ENCODE assay signal across 9 cellular contexts in genomic region chr12:8226992-8227731, GRCh38. TPM values are rescaled to one million over a fixed set of nuclear protein-coding genes. Genes with fewer than 3 reads are reported as not detected.
DNase-seq lines count a peak whose midpoint lies in the region; ATAC-seq, FAIRE-seq and TF ChIP-seq lines count a peak whose summit lies in the region.
"Not testable (repeated sequence)": the region's sequence is repeated elsewhere in the genome, so short reads cannot be mapped to it uniquely, and the experiment has no call there.
"Had no signal": no experiment of that assay in that cellular context is flagged by ENCODE, and none has a peak within 500 bp of the region (broad histone marks: within the 10 kb centered on the region; RNA-seq: fewer than 3 reads in every experiment).

Gene FAM90A1 (minus strand): TSS chr12:8227618. CDS start chr12:8224832, 2,786 bp downstream.

- not testable (repeated sequence) for H3K9me3 Mint-ChIP-seq in activated T-cell treated with anti-CD3 and anti-CD28 coated beads, Interleukin-2, amount 50 U/mL, for 24 hours; immature natural killer cell

- not testable (repeated sequence) for H3K27me3 Mint-ChIP-seq in activated T-cell treated with anti-CD3 and anti-CD28 coated beads, Interleukin-2, amount 50 U/mL, for 24 hours; immature natural killer cell (ENCODE audit: low read depth in 3 of 3)

- H3K9ac ChIP-seq in colonic mucosa (ENCODE audit: low read depth in 2 of 2, low read length in 2 of 2), result not testable (repeated sequence)

- TF ChIP-seq POLR2A in Peyer's patch (IDR thresholded peaks at IDR 0.05); tibial nerve (IDR thresholded peaks at IDR 0.05): not testable (repeated sequence)

- not testable (repeated sequence) for H3K4me1 ChIP-seq in Peyer's patch, colonic mucosa, pancreas, tibial nerve

- intact Hi-C loops in colonic mucosa (cut with DNase I); pancreas (cut with DNase I): not testable (repeated sequence)

- 51 to 66% methylated on average over 22 of the region's 22 CpGs for WGBS in pancreas, 2 donors
- WGBS in tibial nerve, 2 donors, result 38 to 62% methylated on average over 21 to 22 of the region's 22 CpGs

- in situ Hi-C loops in KBM-7 (cut with MboI; ENCODE audit: low pct_unique_long_range_greater_than_20kb, low sequenced_read_pairs), result not testable (repeated sequence)

- H3K27ac ChIP-seq in Peyer's patch (peak within 1 kb of the TSS in 1 of 4 donors; percentile 31), pancreas (peak within 1 kb of the TSS in 3 of 4 donors; percentile 36 to 72 (median 70))
- H3K27ac ChIP-seq in colonic mucosa, tibial nerve: not testable (repeated sequence)

- not testable (repeated sequence) for TF ChIP-seq CTCF in Peyer's patch (IDR thresholded peaks at IDR 0.05); colonic mucosa (IDR thresholded peaks at IDR 0.05); pancreas (IDR thresholded peaks at IDR 0.05); tibial nerve (IDR thresholded peaks at IDR 0.05)

- not testable (repeated sequence) for ATAC-seq in pancreas

- H3K9me3 ChIP-seq in Peyer's patch, colonic mucosa, pancreas, tibial nerve: not testable (repeated sequence)

- H3K4me3 ChIP-seq in Peyer's patch (peak within 1 kb of the TSS; percentile 16 to 42 (median 29)), colonic mucosa (peak within 1 kb of the TSS; percentile 30), pancreas (peak within 1 kb of the TSS; percentile 5 to 41 (median 24)), tibial nerve (peak within 1 kb of the TSS in 3 of 4 donors; percentile 12 to 36 (median 28))

- DNase-seq in DMS153 (lab: John Stamatoyannopoulos, UW) (peak; percentile 32), KBM-7 (peak; percentile 75), Peyer's patch (peak in 1 of 3 donors; percentile 41), colonic mucosa (peak; percentile 71), immature natural killer cell (peak in 1 of 3 donors; percentile 19), pancreas (peak; percentile 72 to 88 (median 78))
- DNase-seq in activated T-cell treated with anti-CD3 and anti-CD28 coated beads, Interleukin-2, amount 50 U/mL, for 24 hours, result peak; percentile 62
- DNase-seq in tibial nerve (ENCODE audit: low spot score in 2 of 2), result not testable (repeated sequence)

- peak within 1 kb of the TSS; percentile 75 for H3K4me3 Mint-ChIP-seq in activated T-cell treated with anti-CD3 and anti-CD28 coated beads, Interleukin-2, amount 50 U/mL, for 24 hours
- H3K4me3 Mint-ChIP-seq in immature natural killer cell, result peak within 1 kb of the TSS in 4 of 5 donors; percentile 53 to 76 (median 66)

- H3K27me3 ChIP-seq in Peyer's patch, colonic mucosa, pancreas, tibial nerve: not testable (repeated sequence)

- FAIRE-seq in pancreas (lab: Jason Lieb, UNC), result not testable (repeated sequence)

- peak within 1 kb of the TSS; percentile 80 for H3K27ac Mint-ChIP-seq in activated T-cell treated with anti-CD3 and anti-CD28 coated beads, Interleukin-2, amount 50 U/mL, for 24 hours
- H3K27ac Mint-ChIP-seq in immature natural killer cell, result peak within 1 kb of the TSS in 1 of 6 donors; percentile 45

- peaks cover 17% of the 10 kb centered on the region for H3K4me1 Mint-ChIP-seq in activated T-cell treated with anti-CD3 and anti-CD28 coated beads, Interleukin-2, amount 50 U/mL, for 24 hours (ENCODE audit: low read depth)
- not testable (repeated sequence) for H3K4me1 Mint-ChIP-seq in immature natural killer cell

- H3K36me3 ChIP-seq in Peyer's patch, colonic mucosa, pancreas, tibial nerve: not testable (repeated sequence)

- not testable (repeated sequence) for H3K36me3 Mint-ChIP-seq in activated T-cell treated with anti-CD3 and anti-CD28 coated beads, Interleukin-2, amount 50 U/mL, for 24 hours (ENCODE audit: low read depth); immature natural killer cell

- not testable (repeated sequence) for TF ChIP-seq EP300 in tibial nerve (IDR thresholded peaks at IDR 0.05)

RNA-seq across cellular contexts. Expression of gene FAM90A1, which starts in this region (rescaled TPM):
- total RNA-seq in Peyer's patch (1 to 10 TPM in 1 of 4 donors, not detected in 3; 5.8 TPM), colonic mucosa (under 1 TPM in 1 of 2 donors, not detected in 1; 0.42 TPM), pancreas (1 to 10 TPM in 4 of 6 donors, under 1 TPM in 2; 0.44 to 1.6 (median 1.3) TPM), tibial nerve (under 1 TPM in 1 of 4 donors, not detected in 3; 0.21 TPM)
- polyA plus RNA-seq in immature natural killer cell (under 1 TPM in 1 of 3 donors, not detected in 2; 0.09 TPM), pancreas (under 1 TPM; 0.35 to 0.84 TPM)
- polyA plus RNA-seq: neural cell had no signal

Comparison
In these comparisons a context has a peak if more than half of its experiments do, and no peak if none do; other contexts are left out.
1. Peak in DNase-seq and H3K4me3 ChIP-seq in colonic mucosa; RNA of the gene not detected or under 1 TPM.